In the genomic region with DNA sequence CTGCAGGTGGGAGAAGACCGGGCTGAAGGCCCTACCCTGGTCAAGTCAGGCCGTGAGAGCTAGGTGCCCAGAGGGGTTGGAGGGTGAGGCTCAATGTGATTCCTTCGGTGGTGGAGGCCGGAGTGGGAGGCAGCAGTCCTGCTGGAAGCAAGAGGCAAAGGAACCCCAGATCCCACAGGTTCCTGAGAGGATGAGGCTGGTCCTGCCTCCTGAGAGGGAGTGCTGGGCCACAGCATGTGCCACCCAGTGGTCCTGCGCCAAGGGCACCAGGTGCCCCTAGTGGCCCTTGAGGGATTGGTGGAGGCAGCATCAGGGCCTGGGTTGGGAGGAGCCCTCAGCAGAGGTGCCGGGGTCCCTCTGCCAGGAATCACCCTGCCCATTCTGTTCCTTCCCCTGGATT, we compare ENCODE assay signal across 27 cellular contexts. TPM values are rescaled to one million over a fixed set of nuclear protein-coding genes. Genes with fewer than 3 reads are reported as not detected.
A peak's percentile ranks its signal among the peaks of the same experiment; 100 is the strongest.
DNase-seq lines count a peak whose midpoint lies in the region; ATAC-seq and TF ChIP-seq lines count a peak whose summit lies in the region.
"Had no signal": no experiment of that assay in that cellular context is flagged by ENCODE, and none has a peak within 500 bp of the region (broad histone marks: within the 10 kb centered on the region; RNA-seq: fewer than 3 reads in every experiment).

No MANE protein-coding gene starts in this region.

- TF ChIP-seq CTCF in heart left ventricle (IDR thresholded peaks at IDR 0.05): no peak
- no peak for TF ChIP-seq CTCF in WERI-Rb-1 (IDR thresholded peaks at IDR 0.05; ENCODE audit: low read depth, low read length)
- TF ChIP-seq CTCF in osteoblast (IDR thresholded peaks at IDR 0.05; ENCODE audit: extremely low read depth, low read depth, low read length): no peak

- H3K27me3 ChIP-seq in heart left ventricle (no peaks in the 10 kb centered on the region), WERI-Rb-1 (ENCODE audit: insufficient read depth, low read depth, severe bottlenecking) (no peaks in the 10 kb centered on the region), osteoblast (ENCODE audit: insufficient read depth, low read length) (no peaks in the 10 kb centered on the region)

- peak; percentile 38 for DNase-seq in cardiac septum (ENCODE audit: low spot score)
- no peak for DNase-seq in heart left ventricle
- DNase-seq in WERI-Rb-1: peak; percentile 4
- peak; percentile 36 for DNase-seq in osteoblast (ENCODE audit: insufficient read length, low spot score, missing footprints)
- DNase-seq: activated CD4-positive, CD25-positive, alpha-beta regulatory T cell; activated CD8-positive, alpha-beta T cell treated with anti-CD3 and anti-CD28 coated beads, Interleukin-2, amount 10 ng/mL, durations not matched to agents 7 days and 5 days; activated naive CD4-positive, alpha-beta T cell treated with anti-CD3 and anti-CD28 coated beads, Interleukin-2, amount 10 ng/mL, durations not matched to agents 7 days and 5 days; activated T-cell treated with anti-CD3 and anti-CD28 coated beads, Interleukin-2, amount 50 U/mL, for 4 hours; amygdala; C1 segment of cervical spinal cord; effector memory CD8-positive, alpha-beta T cell; EL; foreskin melanocyte; hypothalamus; lower lobe of right lung; NCI-H1105; NCI-H2029 treated with DMSO at 0.1 percent for 48 hours; NCI-H2227 treated with DMSO at 0.1 percent for 48 hours; T-helper 9 cell had no signal

- 89 to 100% (median 90%) methylated on average over 6 of the region's 6 CpGs for WGBS in heart left ventricle, 4 donors

- intact Hi-C loops in cardiac septum (cut with DNase I) (no loop called here), heart left ventricle (cut with DNase I) (no loop called here)

- H3K36me3 ChIP-seq in heart left ventricle: no peaks in the 10 kb centered on the region
- no peaks in the 10 kb centered on the region for H3K36me3 ChIP-seq in WERI-Rb-1
- H3K36me3 ChIP-seq in osteoblast (ENCODE audit: insufficient read depth, low read length): no peaks in the 10 kb centered on the region
- H3K36me3 ChIP-seq: esophagus muscularis mucosa, lower lobe of right lung had no signal

- H3K4me3 ChIP-seq in heart left ventricle: no peak overlapping the region
- H3K4me3 ChIP-seq in WERI-Rb-1 (ENCODE audit: low read depth, low read length): no peak overlapping the region
- no peak overlapping the region for H3K4me3 ChIP-seq in osteoblast (ENCODE audit: insufficient read depth, low read length)
- H3K4me3 ChIP-seq: coronary artery, esophagus muscularis mucosa, lower lobe of right lung had no signal

- H3K27ac ChIP-seq in heart left ventricle: no peak overlapping the region
- H3K27ac ChIP-seq in WERI-Rb-1: no peak overlapping the region
- H3K27ac ChIP-seq in osteoblast (ENCODE audit: low read depth, low read length): no peak overlapping the region
- H3K27ac ChIP-seq: coronary artery, esophagus muscularis mucosa, lower lobe of right lung had no signal

- no peaks in the 10 kb centered on the region for H4K20me1 ChIP-seq in osteoblast (ENCODE audit: insufficient read depth, low read length)

- H3K9me3 ChIP-seq in heart left ventricle: peaks cover 0 to 14% (median 2%) of the 10 kb centered on the region in 12 donors
- H3K9me3 ChIP-seq in WERI-Rb-1 (ENCODE audit: severe bottlenecking): peaks cover 18% of the 10 kb centered on the region
- H3K9me3 ChIP-seq in osteoblast (ENCODE audit: low read depth, low read length): no peaks in the 10 kb centered on the region

- H3K4me1 ChIP-seq in heart left ventricle (no peaks in the 10 kb centered on the region), osteoblast (ENCODE audit: insufficient read depth, low read length) (no peaks in the 10 kb centered on the region)
- H3K4me1 ChIP-seq: esophagus muscularis mucosa, lower lobe of right lung had no signal

- H2AFZ ChIP-seq in osteoblast (ENCODE audit: low read length): no peak overlapping the region

- TF ChIP-seq POLR2A in heart left ventricle (IDR thresholded peaks at IDR 0.05): no peak

- no peaks in the 10 kb centered on the region for H3K79me2 ChIP-seq in osteoblast (ENCODE audit: insufficient read depth, low read length)

- no peak overlapping the region for H3K4me2 ChIP-seq in osteoblast (ENCODE audit: insufficient read depth, low read length)

- ATAC-seq in heart left ventricle (no peak), HG02610 (IDR thresholded peaks at IDR 0.05; ENCODE audit: unreplicated experiment) (no peak), GM19023 (IDR thresholded peaks at IDR 0.05; ENCODE audit: unreplicated experiment) (no peak)
- ATAC-seq in activated CD4-positive, CD25-positive, alpha-beta regulatory T cell treated with anti-CD3 and anti-CD28 coated beads, Interleukin-2, amount 50 U/mL, for 24 hours: no peak
- ATAC-seq: activated CD8-positive, alpha-beta T cell treated with anti-CD3 and anti-CD28 coated beads, Interleukin-2, amount 10 ng/mL, durations not matched to agents 7 days and 5 days; activated T-cell treated with anti-CD3 and anti-CD28 coated beads, Interleukin-2, amount 50 U/mL, for 4 hours; effector memory CD8-positive, alpha-beta T cell; lower lobe of right lung had no signal

RNA-seq across cellular contexts. Expression of a gene that starts 59.1 kb away (rescaled TPM):
- 0.19 TPM for total RNA-seq in cardiac septum
- total RNA-seq in heart left ventricle: not detected
- not detected for polyA plus RNA-seq in heart left ventricle
- 8.5 and 15.6 TPM in 2 replicates for total RNA-seq in osteoblast
- total RNA-seq: activated T-cell treated with anti-CD3 and anti-CD28 coated beads, Interleukin-2, amount 50 U/mL, for 4 hours; bronchial epithelial cell; lower lobe of right lung had no signal
- polyA plus RNA-seq: AG04450, neural cell had no signal

Comparison
In these comparisons a context has a peak if more than half of its experiments do, and no peak if none do; other contexts are left out.
1. DNase-seq: peak in cardiac septum (single experiment), WERI-Rb-1 (single experiment) and osteoblast (single experiment); none in heart left ventricle (0 of 5).